Comparison of ENCODE assay signal across 23 cellular contexts in the genomic region with DNA sequence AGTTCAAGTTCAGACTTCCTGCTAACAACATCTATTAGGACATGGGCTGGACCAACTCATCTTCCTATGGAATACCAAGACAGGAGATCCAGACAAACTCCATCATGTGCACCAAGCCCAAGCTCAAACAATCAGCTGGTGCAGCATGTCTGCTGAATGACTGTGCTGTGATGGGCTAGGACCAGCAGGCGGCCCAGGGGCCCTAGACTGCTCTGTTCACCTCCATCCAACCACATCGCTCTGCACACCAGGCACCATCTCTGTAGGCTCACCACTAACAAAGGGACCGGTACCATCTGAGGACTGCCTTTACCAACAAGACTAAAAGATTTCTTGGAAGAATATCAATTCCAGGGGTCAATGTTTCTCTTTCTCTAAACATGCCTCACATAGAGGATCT. TPM values are rescaled to one million over a fixed set of nuclear protein-coding genes. Genes with fewer than 3 reads are reported as not detected.
DNase-seq lines count a peak whose midpoint lies in the region; ATAC-seq and TF ChIP-seq lines count a peak whose summit lies in the region.
"Had no signal": no experiment of that assay in that cellular context is flagged by ENCODE, and none has a peak within 500 bp of the region (broad histone marks: within the 10 kb centered on the region; RNA-seq: fewer than 3 reads in every experiment).

No MANE protein-coding gene starts in this region.

- no peak overlapping the region for H4K8ac ChIP-seq in mesenchymal stem cell (ENCODE audit: low read length)

- no peaks in the 10 kb centered on the region for H3K9me3 ChIP-seq in mesenchymal stem cell (ENCODE audit: control insufficient read depth, low read length)
- H3K9me3 ChIP-seq: BLaER1 treated with 17β-estradiol and CSF1 and Interleukin-3, amounts not matched to agents 10 nM and 100 nM; MG63 had no signal

- peaks cover 40% of the 10 kb centered on the region for H3K4me1 ChIP-seq in mesenchymal stem cell (ENCODE audit: control insufficient read depth, insufficient read depth, low read depth, low read length)

- peak; percentile 24 to 38 for ATAC-seq in activated CD4-positive, CD25-positive, alpha-beta regulatory T cell treated with anti-CD3 and anti-CD28 coated beads, Interleukin-2, amount 50 U/mL, for 24 hours
- no peak for ATAC-seq in activated T-helper 17 cell treated with anti-CD3 and anti-CD28 coated beads, Interleukin-2, amount 50 U/mL, for 72 hours (replicated peaks)
- ATAC-seq: SK-N-SH treated with all-trans-retinoic acid at 6 μM for 48 hours had no signal

- no peaks in the 10 kb centered on the region for H3K27me3 Mint-ChIP-seq in activated T-helper 17 cell treated with anti-CD3 and anti-CD28 coated beads, Interleukin-2, amount 50 U/mL, for 72 hours
- H3K27me3 Mint-ChIP-seq in progenitor cell of endocrine pancreas = no peaks in the 10 kb centered on the region

- no peak overlapping the region for H2BK5ac ChIP-seq in mesenchymal stem cell (ENCODE audit: low read depth, low read length, poor library complexity, severe bottlenecking)

- no peak overlapping the region for H3K9ac ChIP-seq in mesenchymal stem cell (ENCODE audit: low read length)
- H3K9ac ChIP-seq: BLaER1 treated with 17β-estradiol and CSF1 and Interleukin-3, amounts not matched to agents 10 nM and 100 nM; KMS-11 had no signal

- no peak overlapping the region for H3K4ac ChIP-seq in mesenchymal stem cell (ENCODE audit: low read depth in 1 of 2, low read length in 2 of 2)

- no peak overlapping the region for H2BK120ac ChIP-seq in mesenchymal stem cell (ENCODE audit: low read depth, low read length)

- H3K4me3 ChIP-seq in mesenchymal stem cell (ENCODE audit: insufficient read depth in 1 of 2, low read depth in 1 of 2, low read length in 2 of 2) = no peak overlapping the region
- H3K4me3 ChIP-seq: BLaER1 treated with 17β-estradiol and CSF1 and Interleukin-3, amounts not matched to agents 10 nM and 100 nM; MG63; PC-9 had no signal

- no peak overlapping the region for H3K27ac ChIP-seq in mesenchymal stem cell (ENCODE audit: low read length, poor library complexity, severe bottlenecking)
- H3K27ac ChIP-seq: 22Rv1; BLaER1 treated with 17β-estradiol and CSF1 and Interleukin-3, amounts not matched to agents 10 nM and 100 nM; KMS-11; PC-9 had no signal

- peaks cover 44% of the 10 kb centered on the region for H3K4me1 Mint-ChIP-seq in activated T-helper 17 cell treated with anti-CD3 and anti-CD28 coated beads, Interleukin-2, amount 50 U/mL, for 72 hours
- H3K4me1 Mint-ChIP-seq in progenitor cell of endocrine pancreas (ENCODE audit: low read depth) = no peaks in the 10 kb centered on the region

- H2BK12ac ChIP-seq in mesenchymal stem cell (ENCODE audit: low read length in 2 of 2) = no peak overlapping the region

- no peak overlapping the region for H3K18ac ChIP-seq in mesenchymal stem cell (ENCODE audit: low read depth in 1 of 2, low read length in 2 of 2)

- peaks cover 87% of the 10 kb centered on the region for H3K36me3 Mint-ChIP-seq in activated T-helper 17 cell treated with anti-CD3 and anti-CD28 coated beads, Interleukin-2, amount 50 U/mL, for 72 hours (ENCODE audit: low read depth)
- peaks cover 28% of the 10 kb centered on the region for H3K36me3 Mint-ChIP-seq in progenitor cell of endocrine pancreas (ENCODE audit: insufficient read depth)

- no peak overlapping the region for H2AFZ ChIP-seq in mesenchymal stem cell (ENCODE audit: low read depth, low read length)
- H2AFZ ChIP-seq: PC-9 had no signal

- WGBS in mesenchymal stem cell = 99% methylated on average over 3 of the region's 3 CpGs

- H3K9me3 Mint-ChIP-seq in activated T-helper 17 cell treated with anti-CD3 and anti-CD28 coated beads, Interleukin-2, amount 50 U/mL, for 72 hours = no peaks in the 10 kb centered on the region
- no peaks in the 10 kb centered on the region for H3K9me3 Mint-ChIP-seq in progenitor cell of endocrine pancreas (ENCODE audit: low read depth)
- H3K9me3 Mint-ChIP-seq: HFFc6 had no signal

- no peak for DNase-seq in activated CD4-positive, CD25-positive, alpha-beta regulatory T cell treated with anti-CD3 and anti-CD28 coated beads, Interleukin-2, amount 50 U/mL, for 72 hours
- DNase-seq in GM13976 (ENCODE audit: low spot score) (no peak), progenitor cell of endocrine pancreas (ENCODE audit: low spot score, unreplicated experiment) (no peak), cerebellar cortex (ENCODE audit: low spot score) (no peak), GDM1 (lab: John Stamatoyannopoulos, UW) (no peak), mesenchymal stem cell (no peak)
- DNase-seq: Calu3, DMS79, GOT3, HFFc6, MG63, NCI-H1092 treated with DMSO at 0.1 percent for 48 hours, NCI-H1694 treated with DMSO at 0.1 percent for 48 hours, NCI-H446 treated with DMSO at 0.1 percent for 48 hours, NCI-H774, PC-9, Right ventricle myocardium superior had no signal

- no peak overlapping the region for H3K14ac ChIP-seq in mesenchymal stem cell (ENCODE audit: low read length in 2 of 2)

- H3K27me3 ChIP-seq in mesenchymal stem cell (ENCODE audit: control insufficient read depth in 1 of 2, insufficient read depth in 1 of 2, low read length in 2 of 2) = no peaks in the 10 kb centered on the region
- H3K27me3 ChIP-seq: BLaER1 treated with 17β-estradiol and CSF1 and Interleukin-3, amounts not matched to agents 10 nM and 100 nM; MG63 had no signal

- no peak overlapping the region for H2BK15ac ChIP-seq in mesenchymal stem cell (ENCODE audit: low read depth, poor library complexity, severe bottlenecking)

- peaks cover 70 to 72% of the 10 kb centered on the region in 2 experiments for H3K36me3 ChIP-seq in mesenchymal stem cell (ENCODE audit: control insufficient read depth in 1 of 2, insufficient read depth in 2 of 2, low read depth in 1 of 2, low read length in 2 of 2)

- peak; percentile 13 for TF ChIP-seq CTCF in GM13976 (IDR thresholded peaks at IDR 0.05; ENCODE audit: borderline replicate concordance, control extremely low read depth, extremely low read depth, insufficient read depth, missing control alignments)
- no peak for TF ChIP-seq CTCF in progenitor cell of endocrine pancreas (IDR thresholded peaks at IDR 0.05; ENCODE audit: unreplicated experiment)

- peak overlapping the region; percentile 64 for H3K27ac Mint-ChIP-seq in activated T-helper 17 cell treated with anti-CD3 and anti-CD28 coated beads, Interleukin-2, amount 50 U/mL, for 72 hours
- peak overlapping the region; percentile 27 for H3K27ac Mint-ChIP-seq in progenitor cell of endocrine pancreas
- H3K27ac Mint-ChIP-seq: HFFc6 had no signal

- H3K79me1 ChIP-seq in mesenchymal stem cell (replicated peaks; ENCODE audit: low read length, poor library complexity, severe bottlenecking) = no peaks in the 10 kb centered on the region

- peak overlapping the region; percentile 75 for H3K4me3 Mint-ChIP-seq in activated T-helper 17 cell treated with anti-CD3 and anti-CD28 coated beads, Interleukin-2, amount 50 U/mL, for 72 hours
- H3K4me3 Mint-ChIP-seq in progenitor cell of endocrine pancreas (ENCODE audit: low read depth) = no peak overlapping the region
- H3K4me3 Mint-ChIP-seq: HFFc6 had no signal

- no peak overlapping the region for H3K4me2 ChIP-seq in mesenchymal stem cell (ENCODE audit: low read length, poor library complexity, severe bottlenecking)
- H3K4me2 ChIP-seq: KMS-11, PC-9 had no signal

- in situ Hi-C loops in GM13976 (cut with MboI; ENCODE audit: low sequenced_read_pairs, unreplicated experiment) = no loop called here

- no peak overlapping the region for H3K23ac ChIP-seq in mesenchymal stem cell (ENCODE audit: low read length in 2 of 2)

- no peak overlapping the region for H4K91ac ChIP-seq in mesenchymal stem cell (ENCODE audit: low read length)

- H2AK5ac ChIP-seq in mesenchymal stem cell (ENCODE audit: low read length, severe bottlenecking) = no peak overlapping the region

RNA-seq across cellular contexts. Expression of a gene that starts 10.3 kb away (rescaled TPM):
- 10 to 100 TPM; 43.4 to 43.8 TPM for total RNA-seq in activated T-helper 17 cell treated with anti-CD3 and anti-CD28 coated beads, Interleukin-2, amount 50 U/mL, for 72 hours
- 57.3 and 65.7 TPM in 2 replicates for total RNA-seq in progenitor cell of endocrine pancreas
- 10.2 TPM for polyA plus RNA-seq in mesenchymal stem cell (2013, experiment 1 of 2)
- 10.1 TPM for polyA plus RNA-seq in mesenchymal stem cell (2013, experiment 2 of 2)

RNA-seq across cellular contexts. Expression of a gene that starts 36.3 kb away (rescaled TPM):
- 10 to 100 TPM; 27.1 to 28.5 TPM for total RNA-seq in activated T-helper 17 cell treated with anti-CD3 and anti-CD28 coated beads, Interleukin-2, amount 50 U/mL, for 72 hours
- total RNA-seq in progenitor cell of endocrine pancreas = 34.3 and 36.5 TPM in 2 replicates
- polyA plus RNA-seq in mesenchymal stem cell (2013, experiment 1 of 2) = 11.3 TPM
- 11.2 TPM for polyA plus RNA-seq in mesenchymal stem cell (2013, experiment 2 of 2)
